Comparison of ENCODE assay signal across 16 cellular contexts in genomic region chr9:33782395-33783152, GRCh38. TPM values are rescaled to one million over a fixed set of nuclear protein-coding genes. Genes with fewer than 3 reads are reported as not detected.
A peak's percentile ranks its signal among the peaks of the same experiment; 100 is the strongest.
DNase-seq lines count a peak whose midpoint lies in the region; ATAC-seq, FAIRE-seq and TF ChIP-seq lines count a peak whose summit lies in the region.
"Had no signal": no experiment of that assay in that cellular context is flagged by ENCODE, and none has a peak within 500 bp of the region (broad histone marks: within the 10 kb centered on the region; RNA-seq: fewer than 3 reads in every experiment).

No MANE protein-coding gene starts in this region.

- H3K4me1 ChIP-seq in A549 (peaks cover 32% of the 10 kb centered on the region), RWPE2 (ENCODE audit: insufficient read depth, poor library complexity, severe bottlenecking) (peaks cover 48% of the 10 kb centered on the region), kidney (ENCODE audit: control insufficient read depth in 1 of 2, insufficient read depth in 1 of 2, low read depth in 1 of 2, low read length in 2 of 2) (no peaks in the 10 kb centered on the region), heart left ventricle (peaks cover 0 to 4% (median 0%) of the 10 kb centered on the region in 12 donors)
- H3K4me1 ChIP-seq: tibial nerve had no signal

- DNase-seq in A549 (ENCODE audit: low read depth in 1 of 2, low spot score in 1 of 2), result peak in 1 of 2 experiments; percentile 37
- peak; percentile 87 for DNase-seq in H4 (ENCODE audit: low spot score)
- no peak for DNase-seq in RWPE2 (ENCODE audit: low spot score)
- peak; percentile 59 for DNase-seq in fibroblast of mammary gland (ENCODE audit: low read depth)
- DNase-seq in SIG-M5 (lab: John Stamatoyannopoulos, UW), result no peak
- no peak for DNase-seq in kidney
- DNase-seq in NCI-H345 treated with DMSO at 0.1 percent for 48 hours (lab: John Stamatoyannopoulos, UW; ENCODE audit: unreplicated experiment), result no peak
- no peak for DNase-seq in heart left ventricle
- DNase-seq: activated T-cell treated with anti-CD3 and anti-CD28 coated beads, Interleukin-2, amount 50 U/mL, for 1 hour; amygdala; DMS 273 treated with DMSO at 0.1 percent for 48 hours; NCI-H1048; T-helper 17 cell had no signal

- CTCF ChIA-PET in A549 (lab: Yijun Ruan, JAX), result interaction anchor here (0.6 to 2.6 kb wide), 6 partner anchors 12 to 94 kb away, joined by 3 to 10 read pairs (median 4); no protein-coding TSS in a partner anchor

- no peak overlapping the region for H3K4me3 ChIP-seq in A549
- no peak overlapping the region for H3K4me3 ChIP-seq in RWPE2 (ENCODE audit: severe bottlenecking)
- no peak overlapping the region for H3K4me3 ChIP-seq in fibroblast of mammary gland (ENCODE audit: control insufficient read depth, low read depth, low read length)
- H3K4me3 ChIP-seq in kidney (ENCODE audit: low read length in 2 of 2), result no peak overlapping the region
- H3K4me3 ChIP-seq in heart left ventricle, result no peak overlapping the region
- H3K4me3 ChIP-seq: tibial nerve had no signal

- POLR2A ChIA-PET in A549 (lab: Yijun Ruan, JAX), result no interaction called here

- H3K36me3 ChIP-seq in RWPE2 (ENCODE audit: low read depth), result peaks cover 8% of the 10 kb centered on the region
- H3K36me3 ChIP-seq in kidney (ENCODE audit: control insufficient read depth in 1 of 2, insufficient read depth in 2 of 2, low read length in 2 of 2), result no peaks in the 10 kb centered on the region
- no peaks in the 10 kb centered on the region for H3K36me3 ChIP-seq in heart left ventricle
- H3K36me3 ChIP-seq: tibial nerve had no signal

- TF ChIP-seq RAD21 in A549 (conservative IDR thresholded peaks at IDR 0.05 in 1 of 2, IDR thresholded peaks at IDR 0.05 in 1 of 2), result no peak

- WGBS in A549 (ENCODE audit: missing lambda C conversion rate), result 36% methylated on average over 4 of the region's 4 CpGs
- 53 to 68% (median 57%) methylated on average over 4 of the region's 4 CpGs for WGBS in heart left ventricle, 4 donors

- TF ChIP-seq EP300 in A549 (IDR thresholded peaks at IDR 0.05), result no peak

- no peak overlapping the region for H3K9ac ChIP-seq in kidney (ENCODE audit: low read length in 2 of 2)

- intact Hi-C loops in kidney (cut with DNase I), result no loop called here
- intact Hi-C loops in heart left ventricle (cut with DNase I), result no loop called here

- H3K27me3 ChIP-seq in RWPE2 (ENCODE audit: insufficient read depth, poor library complexity, severe bottlenecking) (no peaks in the 10 kb centered on the region), heart left ventricle (no peaks in the 10 kb centered on the region)
- H3K27me3 ChIP-seq: tibial nerve had no signal

- TF ChIP-seq POLR2A in A549 (IDR thresholded peaks at IDR 0.05; ENCODE audit: low read length) (no peak), heart left ventricle (IDR thresholded peaks at IDR 0.05) (no peak)

- H3K27ac ChIP-seq in A549, result peak overlapping the region; percentile 19 to 53; a peak in 3 of 6 replicates
- H3K27ac ChIP-seq in RWPE2 (ENCODE audit: poor library complexity, severe bottlenecking), result peak overlapping the region; percentile 97
- no peak overlapping the region for H3K27ac ChIP-seq in kidney (ENCODE audit: low read depth in 2 of 2, low read length in 2 of 2)
- no peak overlapping the region for H3K27ac ChIP-seq in heart left ventricle
- H3K27ac ChIP-seq: tibial nerve had no signal

- no peak for ATAC-seq in A549
- peak; percentile 13; the same call in 1 of the 3 replicates for ATAC-seq in RWPE2 (ENCODE audit: low read depth)
- ATAC-seq in heart left ventricle, result no peak
- ATAC-seq: T-helper 17 cell had no signal

- peak overlapping the region; percentile 53 for H3K4me2 ChIP-seq in A549

- peak; percentile 68 for FAIRE-seq in A549 (lab: Jason Lieb, UNC)
- no peak for FAIRE-seq in kidney (lab: Jason Lieb, UNC)
- FAIRE-seq: frontal cortex, RCC 7860 had no signal

- H3K9me3 ChIP-seq in A549, result no peaks in the 10 kb centered on the region
- no peaks in the 10 kb centered on the region for H3K9me3 ChIP-seq in RWPE2 (ENCODE audit: severe bottlenecking)
- no peaks in the 10 kb centered on the region for H3K9me3 ChIP-seq in kidney (ENCODE audit: control insufficient read depth in 1 of 2, low read length in 2 of 2)
- H3K9me3 ChIP-seq in heart left ventricle, result no peaks in the 10 kb centered on the region
- H3K9me3 ChIP-seq: tibial nerve had no signal

- no peak for TF ChIP-seq CTCF in A549 (IDR thresholded peaks at IDR 0.05)
- no peak for TF ChIP-seq CTCF in RWPE2 (IDR thresholded peaks at IDR 0.05; ENCODE audit: poor library complexity, severe bottlenecking)
- TF ChIP-seq CTCF in fibroblast of mammary gland (conservative IDR thresholded peaks at IDR 0.05; ENCODE audit: control insufficient read depth, insufficient read depth, low read depth, low read length), result no peak
- TF ChIP-seq CTCF in kidney (IDR thresholded peaks at IDR 0.05; ENCODE audit: borderline replicate concordance, extremely low read depth, insufficient read depth), result no peak
- no peak for TF ChIP-seq CTCF in heart left ventricle (IDR thresholded peaks at IDR 0.05)

TF ChIP-seq in A549, 52 proteins besides CTCF, POLR2A, EP300 and RAD21:
- peak; percentile 25 to 72; a peak in 3 of 4 replicates for TF ChIP-seq CEBPB (IDR thresholded peaks at IDR 0.05)
- TF ChIP-seq RCOR1 (IDR thresholded peaks at IDR 0.05; ENCODE audit: low read depth, low read length), result no peak

RNA-seq across cellular contexts. Expression of gene PRSS3, which starts 12.8 kb away (rescaled TPM):
- polyA plus RNA-seq in A549 (2011; rRNA removed) (2.0 and 3.3 TPM in 2 replicates), A549 (2017; fragmentation: RNase III; extraction: RNeasy Plus Mini Kit Qiagen cat#74134 plus additional on column Dnase treatment) (1.9 to 4.3 TPM (median 4.0 TPM) in 3 replicates), kidney (ENCODE audit: insufficient read depth, low read depth, low replicate concordance) (2.8 TPM), heart left ventricle (under 1 TPM in 1 of 2 donors, not detected in 1; 0.58 TPM)
- 1.0 and 1.2 TPM in 2 replicates for polyA plus RNA-seq in A549 (2012; cell fraction: cytosol; rRNA removed)
- polyA plus RNA-seq in A549 (2012; cell fraction: nucleus; rRNA removed), result 0.59 and 1.3 TPM in 2 replicates
- polyA minus RNA-seq in A549 (2011; rRNA and poly(A)+ RNA removed), result 2.9 and 3.7 TPM in 2 replicates
- total RNA-seq in H4 (2014; rRNA removed; shearing (Covaris generic)), result not detected in 2 replicates
- total RNA-seq in kidney (0.79 TPM), heart left ventricle (1 to 10 TPM in 2 of 9 donors, under 1 TPM in 1, not detected in 6; 0.89 to 1.4 (median 1.2) TPM)
- total RNA-seq: T-helper 17 cell, tibial nerve had no signal

RNA-seq across cellular contexts. Expression of gene UBE2R2, which starts 34.4 kb away (rescaled TPM):
- polyA plus RNA-seq in A549 (2011; rRNA removed) (44.9 and 48.1 TPM in 2 replicates), A549 (2017; fragmentation: RNase III; extraction: RNeasy Plus Mini Kit Qiagen cat#74134 plus additional on column Dnase treatment) (37.9 to 41.7 TPM (median 41.2 TPM) in 3 replicates), kidney (ENCODE audit: insufficient read depth, low read depth, low replicate concordance) (26.1 TPM), heart left ventricle (10 to 100 TPM; 18.6 to 27.3 TPM)
- polyA plus RNA-seq in A549 (2012; cell fraction: cytosol; rRNA removed), result 19.9 and 20.4 TPM in 2 replicates
- polyA plus RNA-seq in A549 (2012; cell fraction: nucleus; rRNA removed), result 10.2 and 11.6 TPM in 2 replicates
- polyA minus RNA-seq in A549 (2011; rRNA and poly(A)+ RNA removed), result 34.8 and 36.2 TPM in 2 replicates
- 23.8 and 27.6 TPM in 2 replicates for total RNA-seq in H4 (2014; rRNA removed; shearing (Covaris generic))
- total RNA-seq in kidney (32.2 TPM), heart left ventricle (10 to 100 TPM; 29.4 to 45.7 (median 40.3) TPM)

Comparison
In these comparisons a context has a peak if more than half of its experiments do, and no peak if none do; other contexts are left out.
1. DNase-seq: peak in H4 (single experiment) and fibroblast of mammary gland (single experiment); none in RWPE2 (single experiment), SIG-M5 (single experiment), kidney (single experiment), NCI-H345 treated with DMSO at 0.1 percent for 48 hours (single experiment) and heart left ventricle (0 of 5).
2. H3K27ac ChIP-seq: peak in A549 (2 of 2) and RWPE2 (single experiment); none in kidney (0 of 2) and heart left ventricle (0 of 12).